ENCODE assay signal across 18 cellular contexts in genomic region chr14:23446291-23446851, GRCh38. TPM values are rescaled to one million over a fixed set of nuclear protein-coding genes. Genes with fewer than 3 reads are reported as not detected.
DNase-seq lines count a peak whose midpoint lies in the region; ATAC-seq, FAIRE-seq and TF ChIP-seq lines count a peak whose summit lies in the region.
"Had no signal": no experiment of that assay in that cellular context is flagged by ENCODE, and none has a peak within 500 bp of the region (broad histone marks: within the 10 kb centered on the region; RNA-seq: fewer than 3 reads in every experiment).

No MANE protein-coding gene starts in this region.

- H3K4me3 ChIP-seq in H7 (ENCODE audit: insufficient read depth, low read depth, low read length) (no peak overlapping the region), H1 (ENCODE audit: extremely low read depth in 1 of 4, insufficient read depth in 2 of 4, low read depth in 3 of 4, low read length in 4 of 4) (no peak overlapping the region), hepatocyte (no peak overlapping the region), psoas muscle (no peak overlapping the region)
- H3K4me3 ChIP-seq: pancreas, Peyer's patch, SK-N-MC, tibial artery had no signal

- H3K9me3 ChIP-seq in H1 (ENCODE audit: insufficient read depth in 2 of 2, low read depth in 1 of 2, low read length in 1 of 2) (no peaks in the 10 kb centered on the region), hepatocyte (ENCODE audit: low read depth) (no peaks in the 10 kb centered on the region), psoas muscle (no peaks in the 10 kb centered on the region)
- H3K9me3 ChIP-seq: pancreas, Peyer's patch, tibial artery had no signal

- TF ChIP-seq RAD21 in H1 (IDR thresholded peaks at IDR 0.05 in 1 of 2, conservative IDR thresholded peaks at IDR 0.05 in 1 of 2; ENCODE audit: low read depth in 2 of 2, low read length in 2 of 2) = peak; percentile 38 to 56; a peak in 3 of 4 replicates

- H4K20me1 ChIP-seq in H1 (replicated peaks in 1 of 2; ENCODE audit: control insufficient read depth in 1 of 2, insufficient read depth in 2 of 2, low read length in 2 of 2) (no peaks in the 10 kb centered on the region), hepatocyte (ENCODE audit: insufficient read depth, poor library complexity, severe bottlenecking) (no peaks in the 10 kb centered on the region)

- H3K23ac ChIP-seq in H1 (ENCODE audit: insufficient read length) = no peak overlapping the region

- TF ChIP-seq CTCF in H1 (IDR thresholded peaks at IDR 0.05; ENCODE audit: control extremely low read depth in 1 of 3, insufficient read depth in 1 of 3, low read depth in 1 of 3, low read length in 3 of 3) (peak in 2 of 3 experiments; percentile 12 to 27; a peak in 2 of 4 replicates), hepatocyte (IDR thresholded peaks at IDR 0.05; ENCODE audit: poor library complexity) (no peak), psoas muscle (IDR thresholded peaks at IDR 0.05) (peak; percentile 18)

- no peak overlapping the region for H3K56ac ChIP-seq in H1 (replicated peaks; ENCODE audit: insufficient read length, low read depth, low read length)

- TF ChIP-seq EP300 in H1 (IDR thresholded peaks at IDR 0.05; ENCODE audit: borderline replicate concordance in 1 of 2, low read depth in 2 of 2, low read length in 2 of 2) = no peak

- ATAC-seq in psoas muscle = peak; percentile 68 to 76 (median 72)

- no peak overlapping the region for H2AFZ ChIP-seq in H1 (ENCODE audit: low read length)
- peak overlapping the region; percentile 32 for H2AFZ ChIP-seq in hepatocyte

- H3K14ac ChIP-seq in H1 (ENCODE audit: insufficient read length) = no peak overlapping the region

- in situ Hi-C loops in KBM-7 (cut with MboI; ENCODE audit: low pct_unique_long_range_greater_than_20kb, low sequenced_read_pairs) = no loop called here

- H3K36me3 ChIP-seq in H7 (replicated peaks; ENCODE audit: control insufficient read depth, insufficient read depth, low read length) (no peaks in the 10 kb centered on the region), H1 (ENCODE audit: control insufficient read depth in 2 of 4, insufficient read depth in 4 of 4, low read length in 3 of 4) (no peaks in the 10 kb centered on the region), hepatocyte (replicated peaks; ENCODE audit: insufficient read depth, low read depth) (no peaks in the 10 kb centered on the region), psoas muscle (ENCODE audit: insufficient read depth in 1 of 2, low read depth in 1 of 2) (no peaks in the 10 kb centered on the region)
- H3K36me3 ChIP-seq: pancreas, Peyer's patch, tibial artery had no signal

- no peak overlapping the region for H3K9ac ChIP-seq in H1 (replicated peaks in 1 of 4; ENCODE audit: extremely low read depth in 1 of 4, low read depth in 3 of 4, low read length in 3 of 4)

- CTCF ChIA-PET in H1 (lab: Charles Lee; ENCODE audit: partially characterized antibody) = interaction anchor here (0.7 to 2.7 kb wide), 8 partner anchors 10 to 186 kb away, joined by 3 to 21 read pairs (median 3); partner anchors contain the start of gene MYH7

- H3K4me1 ChIP-seq in H1 (replicated peaks in 1 of 4; ENCODE audit: control insufficient read depth in 3 of 4, insufficient read depth in 4 of 4, low read length in 3 of 4) = peaks cover 2 to 12% (median 9%) of the 10 kb centered on the region in 4 experiments
- peaks cover 20% of the 10 kb centered on the region for H3K4me1 ChIP-seq in hepatocyte (ENCODE audit: insufficient read depth)
- H3K4me1 ChIP-seq in psoas muscle = peaks cover 14% of the 10 kb centered on the region
- H3K4me1 ChIP-seq: tibial artery had no signal

- no peak overlapping the region for H4K8ac ChIP-seq in H1 (ENCODE audit: extremely low read depth, insufficient read depth, low read length)

- intact Hi-C loops in psoas muscle (cut with DNase I) = loop anchor here (5.0 kb wide), 1 partner anchor 119 kb away; no protein-coding TSS in a partner anchor

- no peak overlapping the region for H2BK15ac ChIP-seq in H1 (ENCODE audit: low read length)

- no peaks in the 10 kb centered on the region for H3K9me2 ChIP-seq in hepatocyte (replicated peaks; ENCODE audit: insufficient read depth)

- no peak overlapping the region for H2BK5ac ChIP-seq in H1 (ENCODE audit: low read depth, low read length)

- no peak overlapping the region for H2BK20ac ChIP-seq in H1 (ENCODE audit: low read length)

- no peak overlapping the region for H2AK5ac ChIP-seq in H1 (ENCODE audit: low read depth, low read length)

- H3K4me2 ChIP-seq in H1 (ENCODE audit: insufficient read depth in 1 of 2, low read depth in 2 of 2, low read length in 2 of 2) (no peak overlapping the region), hepatocyte (no peak overlapping the region)

- TF ChIP-seq POLR2A in H1 (IDR thresholded peaks at IDR 0.05; ENCODE audit: control extremely low read depth in 1 of 2, low read depth in 2 of 2, low read length in 2 of 2) = no peak

- H4K5ac ChIP-seq in H1 (ENCODE audit: insufficient read length, low read depth, low read length) = no peak overlapping the region

- no peak overlapping the region for H2BK120ac ChIP-seq in H1 (replicated peaks; ENCODE audit: low read depth, low read length)

- H3K79me1 ChIP-seq in H1 (ENCODE audit: low read depth, low read length) = no peaks in the 10 kb centered on the region

- no peaks in the 10 kb centered on the region; the same call in none of the 2 replicates for H3K23me2 ChIP-seq in H1 (ENCODE audit: low read depth, low read length)

- no peak overlapping the region for H3K18ac ChIP-seq in H1 (ENCODE audit: extremely low read depth, low read length)

- FAIRE-seq in H1 (lab: Jason Lieb, UNC) = no peak
- FAIRE-seq: HTR-8/SVneo, pancreas had no signal

- no peaks in the 10 kb centered on the region for H3K79me2 ChIP-seq in H1 (ENCODE audit: control insufficient read depth in 1 of 2, insufficient read depth in 2 of 2, low read length in 2 of 2)
- H3K79me2 ChIP-seq in hepatocyte = no peaks in the 10 kb centered on the region

- H3K4ac ChIP-seq in H1 (replicated peaks; ENCODE audit: insufficient read length, low read depth, low read length) = no peak overlapping the region

- POLR2A ChIA-PET in H1 (lab: Charles Lee; ENCODE audit: partially characterized antibody) = interaction anchor here (1.3 kb wide), 1 partner anchor 8 kb away, joined by 4 read pairs; no protein-coding TSS in a partner anchor

- H3K27ac ChIP-seq in H1 (ENCODE audit: low read depth, low read length) = no peak overlapping the region
- H3K27ac ChIP-seq in hepatocyte = peak overlapping the region; percentile 92
- peak overlapping the region; percentile 83 for H3K27ac ChIP-seq in psoas muscle
- H3K27ac ChIP-seq: SK-N-MC, tibial artery had no signal

- DNase-seq in H7 (peak; percentile 4), H1 (ENCODE audit: low read depth in 1 of 2, low spot score in 2 of 2) (no peak), hepatocyte (ENCODE audit: low spot score) (no peak), psoas muscle (peak in 1 of 2 donors; percentile 68), EL (no peak), dermis blood vessel endothelial cell (no peak), KBM-7 (no peak)
- no peak for DNase-seq in activated effector memory CD4-positive, alpha-beta T cell treated with Interleukin-2 at 50 U/mL for 16 hours
- DNase-seq: ACHN, activated gamma-delta T cell treated with Interleukin-2 at 50 U/mL for 16 hours, DMS153, NCI-H1436 treated with DMSO at 0.1 percent for 48 hours had no signal

- no peak overlapping the region for H2BK12ac ChIP-seq in H1 (ENCODE audit: low read depth, low read length)

- H4K91ac ChIP-seq in H1 (replicated peaks; ENCODE audit: insufficient read length, low read length) = no peak overlapping the region

- no peaks in the 10 kb centered on the region for H3K27me3 ChIP-seq in H7 (ENCODE audit: control insufficient read depth, insufficient read depth, low read length)
- H3K27me3 ChIP-seq in H1 (replicated peaks in 1 of 4; ENCODE audit: control insufficient read depth in 3 of 4, extremely low read depth in 1 of 4, insufficient read depth in 3 of 4, low read length in 3 of 4) = no peaks in the 10 kb centered on the region; a peak in 2 of 7 replicates
- H3K27me3 ChIP-seq in hepatocyte = no peaks in the 10 kb centered on the region
- H3K27me3 ChIP-seq in psoas muscle (ENCODE audit: insufficient read depth in 3 of 3, low read length in 2 of 3) = no peaks in the 10 kb centered on the region
- H3K27me3 ChIP-seq: pancreas, Peyer's patch had no signal

- WGBS in H1 (ENCODE audit: extremely low coverage in 1 of 2, insufficient coverage in 1 of 2, insufficient read length in 1 of 2, insufficient replicate concordance in 2 of 2, low coverage in 1 of 2, low lambda C conversion rate in 2 of 2, missing lambda C conversion rate in 1 of 2), 2 experiments = 80% methylated on average over 4 of the region's 4 CpGs; no CpG with 5 or more reads in 1 of the 2 experiments
- 76% methylated on average over 4 of the region's 4 CpGs for WGBS in hepatocyte (ENCODE audit: low lambda C conversion rate, missing lambda C conversion rate)
- 27 to 38% (median 27%) methylated on average over 4 of the region's 4 CpGs for WGBS in psoas muscle, 3 donors

RNA-seq across cellular contexts. Expression of gene MYH7, which starts 10.9 kb away (rescaled TPM):
- total RNA-seq in H7 (2014; rRNA removed; shearing (Covaris generic)) = not detected in 2 replicates
- not detected in 2 replicates for total RNA-seq in H1 (2021; fragmentation: NEBNext Ultra II Directional; extraction: Animal tissue kit (Norgen Biotek cat#: 25700))
- polyA plus RNA-seq in H1 (2011; rRNA removed) (0.02 TPM in 1 of 2 replicates, not detected in the other), hepatocyte (0.23 TPM in 1 of 2 replicates, not detected in the other), psoas muscle (1,000 to 10,000 TPM; 1,035 to 2,043 (median 1,534) TPM)
- polyA plus RNA-seq in H1 (2011; cell fraction: cytosol; rRNA removed) = not detected
- polyA plus RNA-seq in H1 (2011; cell fraction: nucleus; rRNA removed) = 0.01 TPM
- 0.03 TPM in 1 of 4 replicates, not detected in the others for polyA plus RNA-seq in H1 (2012, experiment 1 of 2)
- polyA plus RNA-seq in H1 (2012, experiment 2 of 2) = not detected
- not detected for polyA plus RNA-seq in H1 (2013, experiment 1 of 2)
- under 0.01 TPM for polyA plus RNA-seq in H1 (2013, experiment 2 of 2)
- not detected in 2 replicates for polyA minus RNA-seq in H1 (2011; rRNA and poly(A)+ RNA removed)
- not detected for polyA minus RNA-seq in H1 (2011; cell fraction: cytosol; rRNA and poly(A)+ RNA removed)
- polyA minus RNA-seq in H1 (2011; cell fraction: nucleus; rRNA and poly(A)+ RNA removed) = not detected
- total RNA-seq in hepatocyte (0.04 TPM in 1 of 2 replicates, not detected in the other), psoas muscle (over 10,000 TPM in 1 of 4 donors, 1,000 to 10,000 TPM in 3; 4,588 to 15,830 (median 8,724) TPM), dermis blood vessel endothelial cell (not detected in 2 replicates)
- total RNA-seq: fibroblast of villous mesenchyme had no signal

RNA-seq across cellular contexts. Expression of gene NGDN, which starts 23.1 kb away (rescaled TPM):
- total RNA-seq in H7 (2014; rRNA removed; shearing (Covaris generic)) = 58.1 and 62.8 TPM in 2 replicates
- total RNA-seq in H1 (2021; fragmentation: NEBNext Ultra II Directional; extraction: Animal tissue kit (Norgen Biotek cat#: 25700)) = 48.8 and 56.0 TPM in 2 replicates
- polyA plus RNA-seq in H1 (2011; rRNA removed) = 22.4 and 39.8 TPM in 2 replicates
- polyA plus RNA-seq in H1 (2011; cell fraction: cytosol; rRNA removed) = 65.2 TPM
- polyA plus RNA-seq in H1 (2011; cell fraction: nucleus; rRNA removed) = 25.3 TPM
- 54.0 to 81.0 TPM (median 68.1 TPM) in 4 replicates for polyA plus RNA-seq in H1 (2012, experiment 1 of 2)
- polyA plus RNA-seq in H1 (2012, experiment 2 of 2) = 8.9 TPM
- 78.2 TPM for polyA plus RNA-seq in H1 (2013, experiment 1 of 2)
- polyA plus RNA-seq in H1 (2013, experiment 2 of 2) = 73.8 TPM
- polyA minus RNA-seq in H1 (2011; rRNA and poly(A)+ RNA removed) = 32.5 and 41.8 TPM in 2 replicates
- 12.8 TPM for polyA minus RNA-seq in H1 (2011; cell fraction: cytosol; rRNA and poly(A)+ RNA removed)
- 35.4 TPM for polyA minus RNA-seq in H1 (2011; cell fraction: nucleus; rRNA and poly(A)+ RNA removed)
- total RNA-seq in hepatocyte = 39.5 and 47.6 TPM in 2 replicates
- polyA plus RNA-seq in hepatocyte = 47.2 and 51.3 TPM in 2 replicates
- 10 to 100 TPM; 20.3 to 49.9 (median 30.1) TPM for total RNA-seq in psoas muscle
- polyA plus RNA-seq in psoas muscle = 10 to 100 TPM; 60.7 to 91.1 (median 90.1) TPM
- total RNA-seq in dermis blood vessel endothelial cell = 42.5 and 61.8 TPM in 2 replicates

RNA-seq across cellular contexts. Expression of gene MYH6, which starts 38.3 kb away (rescaled TPM):
- total RNA-seq in H7 (2014; rRNA removed; shearing (Covaris generic)) = 0.03 TPM in 1 of 2 replicates, not detected in the other
- total RNA-seq in H1 (2021; fragmentation: NEBNext Ultra II Directional; extraction: Animal tissue kit (Norgen Biotek cat#: 25700)) = not detected in 2 replicates
- polyA plus RNA-seq in H1 (2011; rRNA removed) (0.03 and 0.05 TPM in 2 replicates), hepatocyte (0.44 and 0.97 TPM in 2 replicates), psoas muscle (100 to 1,000 TPM in 1 of 3 donors, 10 to 100 TPM in 2; 50.3 to 143 (median 60.7) TPM)
- 0.06 TPM for polyA plus RNA-seq in H1 (2011; cell fraction: cytosol; rRNA removed)
- polyA plus RNA-seq in H1 (2011; cell fraction: nucleus; rRNA removed) = 0.16 TPM
- polyA plus RNA-seq in H1 (2012, experiment 1 of 2) = 0.04 to 0.08 TPM (median 0.08 TPM) in 3 of 4 replicates, not detected in the other
- polyA plus RNA-seq in H1 (2012, experiment 2 of 2) = not detected
- polyA plus RNA-seq in H1 (2013, experiment 1 of 2) = 0.04 TPM
- 0.02 TPM for polyA plus RNA-seq in H1 (2013, experiment 2 of 2)
- polyA minus RNA-seq in H1 (2011; rRNA and poly(A)+ RNA removed) = 0.25 TPM in 1 of 2 replicates, not detected in the other
- not detected for polyA minus RNA-seq in H1 (2011; cell fraction: cytosol; rRNA and poly(A)+ RNA removed)
- polyA minus RNA-seq in H1 (2011; cell fraction: nucleus; rRNA and poly(A)+ RNA removed) = not detected
- total RNA-seq in hepatocyte (not detected in 2 replicates), psoas muscle (100 to 1,000 TPM in 3 of 4 donors, 10 to 100 TPM in 1; 44.1 to 532 (median 191) TPM), dermis blood vessel endothelial cell (not detected in 2 replicates)
- total RNA-seq: fibroblast of villous mesenchyme, Peyer's patch had no signal

Comparison
In these comparisons a context has a peak if more than half of its experiments do, and no peak if none do; other contexts are left out.
1. RNA of gene MYH7, which starts 10.9 kb away (total RNA-seq): 4,588 to 15,830 TPM in psoas muscle; not detected in H7, not detected in H1, 0.04 TPM in hepatocyte and not detected in dermis blood vessel endothelial cell; every median in the first group is over 1,000 times any median in the second.
2. RNA of gene MYH6, which starts 38.3 kb away (total RNA-seq): 44.1 to 532 TPM in psoas muscle; 0.03 TPM in H7, not detected in H1, not detected in hepatocyte and not detected in dermis blood vessel endothelial cell; every median in the first group is over 10 times any median in the second.